17 cellular contexts compared by ENCODE assay signal in genomic region chr15:77044228-77045042, GRCh38. TPM values are rescaled to one million over a fixed set of nuclear protein-coding genes. Genes with fewer than 3 reads are reported as not detected.
A peak's percentile ranks its signal among the peaks of the same experiment; 100 is the strongest.
DNase-seq lines count a peak whose midpoint lies in the region; ATAC-seq and TF ChIP-seq lines count a peak whose summit lies in the region.
"Had no signal": no experiment of that assay in that cellular context is flagged by ENCODE, and none has a peak within 500 bp of the region (broad histone marks: within the 10 kb centered on the region; RNA-seq: fewer than 3 reads in every experiment).

No MANE protein-coding gene starts in this region.

- H3K27me3 ChIP-seq in CD8-positive, alpha-beta T cell (ENCODE audit: insufficient read depth, low read length): no peaks in the 10 kb centered on the region
- no peaks in the 10 kb centered on the region for H3K27me3 ChIP-seq in PC-9 (ENCODE audit: insufficient read depth, low read depth)

- TF ChIP-seq CTCF in CD8-positive, alpha-beta T cell (IDR thresholded peaks at IDR 0.05): no peak
- TF ChIP-seq CTCF in activated CD8-positive, alpha-beta T cell treated with anti-CD3 and anti-CD28 coated beads for 36 hours (IDR thresholded peaks at IDR 0.05): no peak
- no peak for TF ChIP-seq CTCF in PC-9 (conservative IDR thresholded peaks at IDR 0.05)

- H3K4me3 Mint-ChIP-seq in CD8-positive, alpha-beta T cell: no peak overlapping the region
- H3K4me3 Mint-ChIP-seq in activated CD8-positive, alpha-beta T cell treated with anti-CD3 and anti-CD28 coated beads for 36 hours: no peak overlapping the region
- no peak overlapping the region for H3K4me3 Mint-ChIP-seq in immature natural killer cell
- H3K4me3 Mint-ChIP-seq: activated T-helper 1 cell treated with anti-CD3 and anti-CD28 coated beads, Interleukin-12 subunit alpha, Interleukin-12 subunit beta, Interleukin-2, Interleukin-4 antibody, amounts not matched to agents 30 ng/mL and 10 ng/mL and 1 ng/mL, durations not matched to agents 14 hours and 24 hours and 36 hours had no signal

- ATAC-seq in CD8-positive, alpha-beta T cell: no peak
- peak; percentile 15 for ATAC-seq in activated CD8-positive, alpha-beta T cell treated with anti-CD3 and anti-CD28 coated beads for 36 hours
- ATAC-seq in sciatic nerve (peak; percentile 54), HG03469 (IDR thresholded peaks at IDR 0.05; ENCODE audit: unreplicated experiment) (no peak), HG03378 (IDR thresholded peaks at IDR 0.05; ENCODE audit: unreplicated experiment) (no peak), HG03139 (IDR thresholded peaks at IDR 0.05; ENCODE audit: unreplicated experiment) (no peak)

- no peak for DNase-seq in CD8-positive, alpha-beta T cell
- no peak for DNase-seq in activated CD8-positive, alpha-beta T cell treated with anti-CD3 and anti-CD28 coated beads for 36 hours
- DNase-seq in immature natural killer cell (no peak), sciatic nerve (ENCODE audit: low spot score) (no peak), PC-9 (no peak)
- DNase-seq: activated CD4-positive, alpha-beta T cell treated with anti-CD3 and anti-CD28 coated beads, Interleukin-2, amount 50 U/mL, for 1 hour; cortex of kidney; H7; NCI-H1048; T-helper 9 cell had no signal

- no peak overlapping the region for H2AFZ ChIP-seq in PC-9

- peak overlapping the region; percentile 18 for H3K27ac Mint-ChIP-seq in CD8-positive, alpha-beta T cell
- peak overlapping the region; percentile 37 for H3K27ac Mint-ChIP-seq in activated CD8-positive, alpha-beta T cell treated with anti-CD3 and anti-CD28 coated beads for 36 hours
- peak overlapping the region in 4 of 6 donors; percentile 35 to 81 (median 58) for H3K27ac Mint-ChIP-seq in immature natural killer cell

- peaks cover 2% of the 10 kb centered on the region; the same call in 1 of the 2 replicates for H3F3A ChIP-seq in PC-9 (ENCODE audit: insufficient read depth, low read depth)

- H3K36me3 Mint-ChIP-seq in CD8-positive, alpha-beta T cell: peaks cover 53% of the 10 kb centered on the region
- peaks cover 48% of the 10 kb centered on the region for H3K36me3 Mint-ChIP-seq in activated CD8-positive, alpha-beta T cell treated with anti-CD3 and anti-CD28 coated beads for 36 hours (ENCODE audit: low read depth)
- H3K36me3 Mint-ChIP-seq in immature natural killer cell: peaks cover 35 to 45% (median 36%) of the 10 kb centered on the region in 3 donors

- no peaks in the 10 kb centered on the region for H3K36me3 ChIP-seq in CD8-positive, alpha-beta T cell (ENCODE audit: insufficient read depth, low read length)
- peaks cover 25% of the 10 kb centered on the region; the same call in 1 of the 2 replicates for H3K36me3 ChIP-seq in PC-9 (ENCODE audit: low read depth)

- no peak overlapping the region for H3K4me2 ChIP-seq in PC-9

- H3K27ac ChIP-seq in CD8-positive, alpha-beta T cell (ENCODE audit: low read depth, low read length): no peak overlapping the region
- H3K27ac ChIP-seq in PC-9: no peak overlapping the region
- H3K27ac ChIP-seq: C4-2B had no signal

- no peaks in the 10 kb centered on the region for H3K27me3 Mint-ChIP-seq in CD8-positive, alpha-beta T cell (ENCODE audit: low read depth)
- H3K27me3 Mint-ChIP-seq in activated CD8-positive, alpha-beta T cell treated with anti-CD3 and anti-CD28 coated beads for 36 hours: no peaks in the 10 kb centered on the region
- H3K27me3 Mint-ChIP-seq in immature natural killer cell (ENCODE audit: low read depth in 3 of 3): peaks cover 5 to 47% (median 9%) of the 10 kb centered on the region in 3 donors

- no peaks in the 10 kb centered on the region for H3K9me2 ChIP-seq in PC-9 (ENCODE audit: insufficient read depth)

- no peak overlapping the region for H3K4me3 ChIP-seq in CD8-positive, alpha-beta T cell (ENCODE audit: low read depth, low read length)
- H3K4me3 ChIP-seq in PC-9: no peak overlapping the region

- POLR2A ChIA-PET in CD8-positive, alpha-beta T cell (lab: Charles Lee): interaction anchor here (1.7 kb wide), 1 partner anchor 13 kb away, joined by 3 read pairs; no protein-coding TSS in a partner anchor
- POLR2A ChIA-PET in activated CD8-positive, alpha-beta T cell treated with anti-CD3 and anti-CD28 coated beads for 36 hours (lab: Charles Lee): interaction anchor here (1.0 to 5.6 kb wide), 4 partner anchors 10 to 58 kb away, joined by 3 to 44 read pairs (median 7); no protein-coding TSS in a partner anchor
- POLR2A ChIA-PET in PC-9 (lab: Charles Lee; ENCODE audit: unreplicated experiment): no interaction called here

- peaks cover 4% of the 10 kb centered on the region for H3K9me3 Mint-ChIP-seq in CD8-positive, alpha-beta T cell
- H3K9me3 Mint-ChIP-seq in activated CD8-positive, alpha-beta T cell treated with anti-CD3 and anti-CD28 coated beads for 36 hours: peaks cover 4% of the 10 kb centered on the region
- peaks cover 0 to 6% (median 1%) of the 10 kb centered on the region in 6 donors for H3K9me3 Mint-ChIP-seq in immature natural killer cell
- H3K9me3 Mint-ChIP-seq: activated T-helper 1 cell treated with anti-CD3 and anti-CD28 coated beads, Interleukin-12 subunit alpha, Interleukin-12 subunit beta, Interleukin-2, Interleukin-4 antibody, amounts not matched to agents 30 ng/mL and 10 ng/mL and 1 ng/mL, durations not matched to agents 14 hours and 24 hours and 36 hours had no signal

- no peaks in the 10 kb centered on the region for H3K9me3 ChIP-seq in CD8-positive, alpha-beta T cell (ENCODE audit: low read length)
- no peaks in the 10 kb centered on the region for H3K9me3 ChIP-seq in PC-9 (ENCODE audit: insufficient read depth, low read depth)

- BruUV-seq in PC-9 (replicated peaks; lab: Mats Ljungman, UMichigan): no TSS peak

- CTCF ChIA-PET in CD8-positive, alpha-beta T cell (lab: Charles Lee): interaction anchor here (1.6 kb wide), 1 partner anchor 71 kb away, joined by 7 read pairs; no protein-coding TSS in a partner anchor
- CTCF ChIA-PET in activated CD8-positive, alpha-beta T cell treated with anti-CD3 and anti-CD28 coated beads for 36 hours (lab: Charles Lee): interaction anchor here (0.9 to 3.8 kb wide), 6 partner anchors 9 to 71 kb away, joined by 3 to 20 read pairs (median 4); no protein-coding TSS in a partner anchor
- CTCF ChIA-PET in PC-9 (lab: Charles Lee): no interaction called here

- no peaks in the 10 kb centered on the region; the same call in 1 of the 2 replicates for H4K20me1 ChIP-seq in PC-9 (ENCODE audit: insufficient read depth)

- H3K79me2 ChIP-seq in PC-9 (ENCODE audit: low read depth): no peaks in the 10 kb centered on the region

- H3K4me1 Mint-ChIP-seq in CD8-positive, alpha-beta T cell (ENCODE audit: low read depth): peaks cover 11% of the 10 kb centered on the region
- peaks cover 7% of the 10 kb centered on the region for H3K4me1 Mint-ChIP-seq in activated CD8-positive, alpha-beta T cell treated with anti-CD3 and anti-CD28 coated beads for 36 hours (ENCODE audit: low read depth)
- H3K4me1 Mint-ChIP-seq in immature natural killer cell: peaks cover 24 to 45% of the 10 kb centered on the region in 2 donors

- no peaks in the 10 kb centered on the region for H3K4me1 ChIP-seq in CD8-positive, alpha-beta T cell (ENCODE audit: insufficient read depth, low read length)
- no peaks in the 10 kb centered on the region for H3K4me1 ChIP-seq in PC-9 (replicated peaks; ENCODE audit: insufficient read depth)

- intact Hi-C loops in CD8-positive, alpha-beta T cell (cut with DNase I, micrococcal nuclease): no loop called here
- intact Hi-C loops in activated CD8-positive, alpha-beta T cell treated with anti-CD3 and anti-CD28 coated beads for 36 hours (cut with micrococcal nuclease): no loop called here
- intact Hi-C loops in sciatic nerve (cut with DNase I): no loop called here
- intact Hi-C loops in PC-9 (cut with micrococcal nuclease; ENCODE audit: unreplicated experiment): no loop called here

RNA-seq across cellular contexts. Expression of gene TSPAN3, which starts 26.5 kb away (rescaled TPM):
- 10 to 100 TPM; 21.4 to 22.7 TPM for total RNA-seq in CD8-positive, alpha-beta T cell
- total RNA-seq in activated CD8-positive, alpha-beta T cell treated with anti-CD3 and anti-CD28 coated beads for 36 hours: 10 to 100 TPM; 25.6 to 27.0 TPM
- 100 to 1,000 TPM in 2 of 3 donors, 10 to 100 TPM in 1; 96.3 to 145 (median 105) TPM for polyA plus RNA-seq in immature natural killer cell
- total RNA-seq in sciatic nerve: 150 TPM
- total RNA-seq in PC-9 (2021): 133 and 151 TPM in 2 replicates

RNA-seq across cellular contexts. Expression of gene PSTPIP1, which starts 49.5 kb away (rescaled TPM):
- 10 to 100 TPM; 86.7 to 88.0 TPM for total RNA-seq in CD8-positive, alpha-beta T cell
- 100 to 1,000 TPM; 113 to 121 TPM for total RNA-seq in activated CD8-positive, alpha-beta T cell treated with anti-CD3 and anti-CD28 coated beads for 36 hours
- 100 to 1,000 TPM in 1 of 3 donors, 10 to 100 TPM in 2; 84.4 to 127 (median 99.3) TPM for polyA plus RNA-seq in immature natural killer cell
- total RNA-seq in sciatic nerve (17.7 TPM), PC-9 (2021) (not detected in 2 replicates)
- total RNA-seq: epithelial cell of proximal tubule had no signal
- polyA plus RNA-seq: neural cell had no signal

Comparison
In these comparisons a context has a peak if more than half of its experiments do, and no peak if none do; other contexts are left out.
1. ATAC-seq: peak in activated CD8-positive, alpha-beta T cell treated with anti-CD3 and anti-CD28 coated beads for 36 hours (single experiment) and sciatic nerve (single experiment); none in CD8-positive, alpha-beta T cell (single experiment), HG03469 (single experiment), HG03378 (single experiment) and HG03139 (single experiment).
2. RNA of gene PSTPIP1, which starts 49.5 kb away (total RNA-seq): 113 to 121 TPM in activated CD8-positive, alpha-beta T cell treated with anti-CD3 and anti-CD28 coated beads for 36 hours, 86.7 to 88.0 TPM in CD8-positive, alpha-beta T cell and 17.7 TPM in sciatic nerve (single experiment); not detected in PC-9; every median in the first group is over 10 times any median in the second.
3. Peak in every context shown above with its lines, with median percentiles within 50 percentile points of each other: H3K27ac Mint-ChIP-seq.